Comparison of ENCODE assay signal across 1 cellular context in the genomic region with DNA sequence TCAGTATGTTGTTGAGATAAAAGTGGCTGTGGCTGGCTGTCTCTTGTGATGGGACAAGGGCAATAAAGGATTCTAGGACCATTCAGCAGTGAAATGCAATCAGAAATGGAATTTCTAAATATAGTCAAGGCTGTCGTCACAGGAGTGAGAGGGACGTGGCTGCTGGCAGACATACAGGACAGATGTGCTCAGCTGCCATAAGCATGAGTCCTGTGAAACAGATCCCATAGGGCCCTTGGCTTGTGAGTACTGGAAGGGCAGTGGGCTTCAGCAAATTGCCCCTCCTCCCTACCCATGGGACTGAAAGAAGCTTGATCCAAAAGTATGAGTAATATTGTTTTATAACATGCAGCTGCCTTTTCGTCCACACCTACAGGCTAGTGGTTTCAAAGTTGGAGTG.
TF ChIP-seq lines count a peak whose summit lies in the region.

No MANE protein-coding gene starts in this region.

TF ChIP-seq in GM23338, 12 proteins besides CTCF, POLR2A, EP300 and RAD21:
- TF ChIP-seq, protein P1, sequence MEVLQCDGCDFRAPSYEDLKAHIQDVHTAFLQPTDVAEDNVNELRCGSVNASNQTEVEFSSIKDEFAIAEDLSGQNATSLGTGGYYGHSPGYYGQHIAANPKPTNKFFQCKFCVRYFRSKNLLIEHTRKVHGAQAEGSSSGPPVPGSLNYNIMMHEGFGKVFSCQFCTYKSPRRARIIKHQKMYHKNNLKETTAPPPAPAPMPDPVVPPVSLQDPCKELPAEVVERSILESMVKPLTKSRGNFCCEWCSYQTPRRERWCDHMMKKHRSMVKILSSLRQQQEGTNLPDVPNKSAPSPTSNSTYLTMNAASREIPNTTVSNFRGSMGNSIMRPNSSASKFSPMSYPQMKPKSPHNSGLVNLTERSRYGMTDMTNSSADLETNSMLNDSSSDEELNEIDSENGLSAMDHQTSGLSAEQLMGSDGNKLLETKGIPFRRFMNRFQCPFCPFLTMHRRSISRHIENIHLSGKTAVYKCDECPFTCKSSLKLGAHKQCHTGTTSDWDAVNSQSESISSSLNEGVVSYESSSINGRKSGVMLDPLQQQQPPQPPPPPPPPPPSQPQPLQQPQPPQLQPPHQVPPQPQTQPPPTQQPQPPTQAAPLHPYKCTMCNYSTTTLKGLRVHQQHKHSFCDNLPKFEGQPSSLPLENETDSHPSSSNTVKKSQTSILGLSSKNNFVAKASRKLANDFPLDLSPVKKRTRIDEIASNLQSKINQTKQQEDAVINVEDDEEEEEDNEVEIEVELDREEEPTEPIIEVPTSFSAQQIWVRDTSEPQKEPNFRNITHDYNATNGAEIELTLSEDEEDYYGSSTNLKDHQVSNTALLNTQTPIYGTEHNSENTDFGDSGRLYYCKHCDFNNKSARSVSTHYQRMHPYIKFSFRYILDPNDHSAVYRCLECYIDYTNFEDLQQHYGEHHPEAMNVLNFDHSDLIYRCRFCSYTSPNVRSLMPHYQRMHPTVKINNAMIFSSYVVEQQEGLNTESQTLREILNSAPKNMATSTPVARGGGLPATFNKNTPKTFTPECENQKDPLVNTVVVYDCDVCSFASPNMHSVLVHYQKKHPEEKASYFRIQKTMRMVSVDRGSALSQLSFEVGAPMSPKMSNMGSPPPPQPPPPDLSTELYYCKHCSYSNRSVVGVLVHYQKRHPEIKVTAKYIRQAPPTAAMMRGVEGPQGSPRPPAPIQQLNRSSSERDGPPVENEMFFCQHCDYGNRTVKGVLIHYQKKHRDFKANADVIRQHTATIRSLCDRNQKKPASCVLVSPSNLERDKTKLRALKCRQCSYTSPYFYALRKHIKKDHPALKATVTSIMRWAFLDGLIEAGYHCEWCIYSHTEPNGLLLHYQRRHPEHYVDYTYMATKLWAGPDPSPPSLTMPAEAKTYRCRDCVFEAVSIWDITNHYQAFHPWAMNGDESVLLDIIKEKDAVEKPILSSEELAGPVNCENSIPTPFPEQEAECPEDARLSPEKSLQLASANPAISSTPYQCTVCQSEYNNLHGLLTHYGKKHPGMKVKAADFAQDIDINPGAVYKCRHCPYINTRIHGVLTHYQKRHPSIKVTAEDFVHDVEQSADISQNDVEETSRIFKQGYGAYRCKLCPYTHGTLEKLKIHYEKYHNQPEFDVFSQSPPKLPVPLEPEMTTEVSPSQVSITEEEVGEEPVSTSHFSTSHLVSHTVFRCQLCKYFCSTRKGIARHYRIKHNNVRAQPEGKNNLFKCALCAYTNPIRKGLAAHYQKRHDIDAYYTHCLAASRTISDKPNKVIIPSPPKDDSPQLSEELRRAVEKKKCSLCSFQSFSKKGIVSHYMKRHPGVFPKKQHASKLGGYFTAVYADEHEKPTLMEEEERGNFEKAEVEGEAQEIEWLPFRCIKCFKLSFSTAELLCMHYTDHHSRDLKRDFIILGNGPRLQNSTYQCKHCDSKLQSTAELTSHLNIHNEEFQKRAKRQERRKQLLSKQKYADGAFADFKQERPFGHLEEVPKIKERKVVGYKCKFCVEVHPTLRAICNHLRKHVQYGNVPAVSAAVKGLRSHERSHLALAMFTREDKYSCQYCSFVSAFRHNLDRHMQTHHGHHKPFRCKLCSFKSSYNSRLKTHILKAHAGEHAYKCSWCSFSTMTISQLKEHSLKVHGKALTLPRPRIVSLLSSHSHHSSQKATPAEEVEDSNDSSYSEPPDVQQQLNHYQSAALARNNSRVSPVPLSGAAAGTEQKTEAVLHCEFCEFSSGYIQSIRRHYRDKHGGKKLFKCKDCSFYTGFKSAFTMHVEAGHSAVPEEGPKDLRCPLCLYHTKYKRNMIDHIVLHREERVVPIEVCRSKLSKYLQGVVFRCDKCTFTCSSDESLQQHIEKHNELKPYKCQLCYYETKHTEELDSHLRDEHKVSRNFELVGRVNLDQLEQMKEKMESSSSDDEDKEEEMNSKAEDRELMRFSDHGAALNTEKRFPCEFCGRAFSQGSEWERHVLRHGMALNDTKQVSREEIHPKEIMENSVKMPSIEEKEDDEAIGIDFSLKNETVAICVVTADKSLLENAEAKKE (CRISPR knock-in tag; IDR thresholded peaks at IDR 0.05) = no peak
- no peak for TF ChIP-seq ETS1 (IDR thresholded peaks at IDR 0.05)
- TF ChIP-seq ZNF331 (CRISPR knock-in tag; IDR thresholded peaks at IDR 0.05; ENCODE audit: low read depth) = no peak
- TF ChIP-seq REST (IDR thresholded peaks at IDR 0.05; ENCODE audit: unreplicated experiment) = no peak
- TF ChIP-seq NANOG (IDR thresholded peaks at IDR 0.05; ENCODE audit: borderline replicate concordance) = no peak
- no peak for TF ChIP-seq EZH2 (IDR thresholded peaks at IDR 0.05; ENCODE audit: low read depth, unreplicated experiment)
- no peak for TF ChIP-seq EZH2phosphoT487 (IDR thresholded peaks at IDR 0.05; ENCODE audit: unreplicated experiment)
- no peak for TF ChIP-seq STAT1 (IDR thresholded peaks at IDR 0.05; ENCODE audit: unreplicated experiment)
- TF ChIP-seq JUNB (IDR thresholded peaks at IDR 0.05; ENCODE audit: unreplicated experiment) = no peak
- TF ChIP-seq CREB1 (CRISPR knock-in tag; IDR thresholded peaks at IDR 0.05; ENCODE audit: low read depth) = no peak
- TF ChIP-seq POLR2AphosphoS5 (IDR thresholded peaks at IDR 0.05; ENCODE audit: low read depth) = no peak
- TF ChIP-seq ZNF114 (CRISPR knock-in tag; IDR thresholded peaks at IDR 0.05) = no peak
